8 cellular contexts compared by ENCODE assay signal in genomic region chr16:67431805-67432476, GRCh38. TPM values are rescaled to one million over a fixed set of nuclear protein-coding genes. Genes with fewer than 3 reads are reported as not detected.
DNase-seq lines count a peak whose midpoint lies in the region; ATAC-seq, FAIRE-seq and TF ChIP-seq lines count a peak whose summit lies in the region.

No MANE protein-coding gene starts in this region.

- H3K27ac ChIP-seq in Panc1 (ENCODE audit: low read length) (no peak overlapping the region), skin epidermis (peak overlapping the region in 7 of 21 experiments; percentile 2 to 81 (median 23))

- FAIRE-seq in HTR-8/SVneo (lab: Jason Lieb, UNC): no peak

- H3K36me3 Mint-ChIP-seq in glutamatergic neuron (ENCODE audit: unreplicated experiment): no peaks in the 10 kb centered on the region

- no peaks in the 10 kb centered on the region for H3K36me3 ChIP-seq in Panc1 (ENCODE audit: control insufficient read depth, insufficient read depth, low read length)

- peaks cover 12% of the 10 kb centered on the region for H3K9me3 Mint-ChIP-seq in glutamatergic neuron (ENCODE audit: unreplicated experiment)

- H3K27me3 ChIP-seq in Panc1 (ENCODE audit: control insufficient read depth, insufficient read depth, low read length): no peaks in the 10 kb centered on the region

- intact Hi-C loops in Panc1 (cut with micrococcal nuclease; ENCODE audit: unreplicated experiment): no loop called here

- peak overlapping the region; percentile 79 for H3K4me3 Mint-ChIP-seq in glutamatergic neuron (ENCODE audit: unreplicated experiment)

- TF ChIP-seq CTCF in Panc1 (IDR thresholded peaks at IDR 0.05): no peak
- TF ChIP-seq CTCF in glutamatergic neuron (IDR thresholded peaks at IDR 0.05; ENCODE audit: partially characterized antibody, unreplicated experiment): no peak

- H3K27me3 Mint-ChIP-seq in glutamatergic neuron (ENCODE audit: unreplicated experiment): peaks cover 27% of the 10 kb centered on the region

- H3K4me3 ChIP-seq in Panc1 (ENCODE audit: low read depth in 2 of 2, low read length in 2 of 2) (peak overlapping the region; percentile 28 to 41), skin epidermis (peak overlapping the region in 5 of 7 experiments; percentile 22 to 51 (median 45))

- peaks cover 2% of the 10 kb centered on the region; the same call in 1 of the 2 replicates for H3K4me1 ChIP-seq in Panc1 (ENCODE audit: control insufficient read depth, insufficient read depth, low read length)

- peaks cover 15% of the 10 kb centered on the region for H3K4me1 Mint-ChIP-seq in glutamatergic neuron (ENCODE audit: low read depth, unreplicated experiment)

- POLR2A ChIA-PET in Panc1 (lab: Charles Lee): no interaction called here

- H3K9me3 ChIP-seq in Panc1 (ENCODE audit: control insufficient read depth, insufficient read depth, low read depth, low read length): no peaks in the 10 kb centered on the region

- CTCF ChIA-PET in Panc1 (lab: Charles Lee): interaction anchor here (0.6 kb wide), 1 partner anchor 232 kb away, joined by 5 read pairs; no protein-coding TSS in a partner anchor

- in situ Hi-C loops in Panc1 (cut with HindIII; ENCODE audit: low pct_unique_long_range_greater_than_20kb, low sequenced_read_pairs): no loop called here

- ATAC-seq in Panc1: no peak
- ATAC-seq in GM18909 (IDR thresholded peaks at IDR 0.05; ENCODE audit: poor library complexity, unreplicated experiment): no peak
- no peak for ATAC-seq in HG02763 (IDR thresholded peaks at IDR 0.05; ENCODE audit: unreplicated experiment)

- peak overlapping the region; percentile 68 for H3K27ac Mint-ChIP-seq in glutamatergic neuron (ENCODE audit: unreplicated experiment)

- no TSS peak for BruUV-seq in Panc1 (replicated peaks; lab: Mats Ljungman, UMichigan)

- peak; percentile 36 for DNase-seq in NCI-H2196 (lab: John Stamatoyannopoulos, UW; ENCODE audit: unreplicated experiment)
- no peak for DNase-seq in NCI-H2196 treated with DMSO at 0.1 percent for 48 hours (lab: John Stamatoyannopoulos, UW; ENCODE audit: unreplicated experiment)
- DNase-seq in Panc1 (ENCODE audit: low read depth, low spot score): no peak
- no peak for DNase-seq in glutamatergic neuron
- DNase-seq in HTR-8/SVneo (ENCODE audit: insufficient read length, low spot score): no peak

RNA-seq across cellular contexts. Expression of gene HSD11B2, which starts 1.0 kb away (rescaled TPM):
- total RNA-seq in Panc1 (2021; ENCODE audit: unreplicated experiment) (0.77 TPM), glutamatergic neuron (ENCODE audit: unreplicated experiment) (6.0 TPM)
- polyA plus RNA-seq in Panc1 (2012; ENCODE audit: insufficient read length): 1.0 TPM

RNA-seq across cellular contexts. Expression of gene ZDHHC1, which starts 15.7 kb away (rescaled TPM):
- total RNA-seq in Panc1 (2021; ENCODE audit: unreplicated experiment) (7.8 TPM), glutamatergic neuron (ENCODE audit: unreplicated experiment) (4.6 TPM)
- 10.4 TPM for polyA plus RNA-seq in Panc1 (2012; ENCODE audit: insufficient read length)

RNA-seq across cellular contexts. Expression of gene TPPP3, which starts 38.6 kb away (rescaled TPM):
- total RNA-seq in Panc1 (2021; ENCODE audit: unreplicated experiment): 0.95 TPM
- polyA plus RNA-seq in Panc1 (2012; ENCODE audit: insufficient read length): 6.0 TPM
- total RNA-seq in glutamatergic neuron (ENCODE audit: unreplicated experiment): 21.7 TPM

RNA-seq across cellular contexts. Expression of gene ATP6V0D1, which starts 49.0 kb away (rescaled TPM):
- total RNA-seq in Panc1 (2021; ENCODE audit: unreplicated experiment) (70.8 TPM), glutamatergic neuron (ENCODE audit: unreplicated experiment) (111 TPM)
- polyA plus RNA-seq in Panc1 (2012; ENCODE audit: insufficient read length): 103 TPM

RNA-seq across cellular contexts. Expression of gene AGRP, which starts 51.4 kb away (rescaled TPM):
- total RNA-seq in Panc1 (2021; ENCODE audit: unreplicated experiment) (not detected), glutamatergic neuron (ENCODE audit: unreplicated experiment) (not detected)
- polyA plus RNA-seq in Panc1 (2012; ENCODE audit: insufficient read length): not detected

Comparison
In these comparisons a context has a peak if more than half of its experiments do, and no peak if none do; other contexts are left out.
1. RNA of gene TPPP3, which starts 38.6 kb away (total RNA-seq): 21.7 TPM in glutamatergic neuron (single experiment); 0.95 TPM in Panc1 (single experiment); every median in the first group is over 10 times any median in the second.